ENCODE assay signal across 12 cellular contexts in genomic region chr10:75109459-75109778, GRCh38. TPM values are rescaled to one million over a fixed set of nuclear protein-coding genes. Genes with fewer than 3 reads are reported as not detected.
DNase-seq lines count a peak whose midpoint lies in the region; ATAC-seq and TF ChIP-seq lines count a peak whose summit lies in the region.
"Had no signal": no experiment of that assay in that cellular context is flagged by ENCODE, and none has a peak within 500 bp of the region (broad histone marks: within the 10 kb centered on the region; RNA-seq: fewer than 3 reads in every experiment).

No MANE protein-coding gene starts in this region.

- no peak for ATAC-seq in central memory CD8-positive, alpha-beta T cell (replicated peaks; ENCODE audit: extremely low read depth, poor library complexity, severe bottlenecking)
- ATAC-seq in GM21737 (IDR thresholded peaks at IDR 0.05; ENCODE audit: unreplicated experiment), result no peak
- no peak for ATAC-seq in GM19351 (IDR thresholded peaks at IDR 0.05; ENCODE audit: unreplicated experiment)

- H3K27ac Mint-ChIP-seq in activated CD4-positive, alpha-beta T cell treated with anti-CD3 and anti-CD28 coated beads, Interleukin-2, amount 10 ng/mL, durations not matched to agents 24 days and 14 days, result peak overlapping the region; percentile 98
- H3K27ac Mint-ChIP-seq in central memory CD8-positive, alpha-beta T cell (ENCODE audit: low read depth), result peak overlapping the region; percentile 50

- H3K36me3 ChIP-seq in Loucy (ENCODE audit: insufficient read depth, low read length) (no peaks in the 10 kb centered on the region), parathyroid adenoma (ENCODE audit: control insufficient read depth, insufficient read depth, low read length) (no peaks in the 10 kb centered on the region)
- H3K36me3 ChIP-seq: spleen, transverse colon had no signal

- H3K27me3 Mint-ChIP-seq in activated CD4-positive, alpha-beta T cell treated with anti-CD3 and anti-CD28 coated beads, Interleukin-2, amount 10 ng/mL, durations not matched to agents 24 days and 14 days, result no peaks in the 10 kb centered on the region
- H3K27me3 Mint-ChIP-seq in central memory CD8-positive, alpha-beta T cell, result no peaks in the 10 kb centered on the region

- H2AFZ ChIP-seq in Loucy (ENCODE audit: low read length) (no peak overlapping the region), parathyroid adenoma (peak overlapping the region; percentile 12)

- no peaks in the 10 kb centered on the region for H3K9me3 ChIP-seq in Loucy (ENCODE audit: insufficient read depth, low read depth, low read length)
- no peaks in the 10 kb centered on the region for H3K9me3 ChIP-seq in parathyroid adenoma (ENCODE audit: control insufficient read depth, low read length)
- H3K9me3 ChIP-seq: spleen, transverse colon had no signal

- H3K4me1 Mint-ChIP-seq in activated CD4-positive, alpha-beta T cell treated with anti-CD3 and anti-CD28 coated beads, Interleukin-2, amount 10 ng/mL, durations not matched to agents 24 days and 14 days, result peaks cover 20% of the 10 kb centered on the region
- peaks cover 44% of the 10 kb centered on the region for H3K4me1 Mint-ChIP-seq in central memory CD8-positive, alpha-beta T cell

- H3K9me3 Mint-ChIP-seq in activated CD4-positive, alpha-beta T cell treated with anti-CD3 and anti-CD28 coated beads, Interleukin-2, amount 10 ng/mL, durations not matched to agents 24 days and 14 days, result no peaks in the 10 kb centered on the region
- H3K9me3 Mint-ChIP-seq in central memory CD8-positive, alpha-beta T cell, result no peaks in the 10 kb centered on the region

- TF ChIP-seq CTCF in Loucy (conservative IDR thresholded peaks at IDR 0.05; ENCODE audit: low read length) (no peak), parathyroid adenoma (IDR thresholded peaks at IDR 0.05) (no peak)

- peak overlapping the region; percentile 15 for H3K9ac ChIP-seq in Loucy (ENCODE audit: low read depth, low read length, poor library complexity, severe bottlenecking)
- H3K9ac ChIP-seq in parathyroid adenoma, result no peak overlapping the region

- H3K4me3 ChIP-seq in Loucy (ENCODE audit: low read length, poor library complexity, severe bottlenecking), result no peak overlapping the region
- no peak overlapping the region for H3K4me3 ChIP-seq in parathyroid adenoma (ENCODE audit: low read depth, low read length)
- H3K4me3 ChIP-seq: spleen, transverse colon had no signal

- no peak for DNase-seq in activated CD4-positive, alpha-beta T cell treated with anti-CD3 and anti-CD28 coated beads, Interleukin-2, amount 10 ng/mL, durations not matched to agents 24 days and 14 days
- DNase-seq in activated CD4-positive, alpha-beta T cell treated with anti-CD3 and anti-CD28 coated beads for 48 hours, result no peak
- DNase-seq in central memory CD8-positive, alpha-beta T cell (ENCODE audit: low spot score in 2 of 2), result no peak
- DNase-seq in ACHN, result no peak
- DNase-seq: NCI-H1105, NCI-H510A, spleen, transverse colon had no signal

- intact Hi-C loops in activated CD4-positive, alpha-beta T cell treated with anti-CD3 and anti-CD28 coated beads, Interleukin-2, amount 10 ng/mL, durations not matched to agents 24 days and 14 days (cut with micrococcal nuclease), result no loop called here

- H3K4me1 ChIP-seq in Loucy (ENCODE audit: insufficient read depth, low read length, poor library complexity, severe bottlenecking) (peaks cover 28% of the 10 kb centered on the region), parathyroid adenoma (peaks cover 6% of the 10 kb centered on the region)

- peaks cover 18% of the 10 kb centered on the region for H4K20me1 ChIP-seq in Loucy (ENCODE audit: insufficient read depth, low read length, poor library complexity, severe bottlenecking)

- H3K27me3 ChIP-seq in Loucy (ENCODE audit: insufficient read depth, low read length, poor library complexity, severe bottlenecking), result no peaks in the 10 kb centered on the region
- no peaks in the 10 kb centered on the region for H3K27me3 ChIP-seq in parathyroid adenoma (ENCODE audit: control insufficient read depth, insufficient read depth, low read length)
- H3K27me3 ChIP-seq: spleen, transverse colon had no signal

- peak overlapping the region; percentile 50 for H3K4me3 Mint-ChIP-seq in activated CD4-positive, alpha-beta T cell treated with anti-CD3 and anti-CD28 coated beads, Interleukin-2, amount 10 ng/mL, durations not matched to agents 24 days and 14 days
- H3K4me3 Mint-ChIP-seq in central memory CD8-positive, alpha-beta T cell, result peak overlapping the region; percentile 32

- in situ Hi-C loops in ACHN (cut with HindIII; ENCODE audit: low pct_ligation_motif_present, low pct_unique_long_range_greater_than_20kb, low sequenced_read_pairs), result no loop called here

- H3K4me2 ChIP-seq in Loucy (ENCODE audit: low read depth, low read length, poor library complexity, severe bottlenecking) (no peak overlapping the region), parathyroid adenoma (ENCODE audit: low read length) (no peak overlapping the region)

- H3K79me2 ChIP-seq in Loucy (ENCODE audit: insufficient read depth, low read length) (peaks cover 29% of the 10 kb centered on the region), parathyroid adenoma (no peaks in the 10 kb centered on the region)

- H3F3A ChIP-seq in Loucy (ENCODE audit: low read depth), result peaks cover 12% of the 10 kb centered on the region; the same call in 1 of the 2 replicates

- no peaks in the 10 kb centered on the region for H3K9me2 ChIP-seq in Loucy (replicated peaks; ENCODE audit: low read depth, low read length)

- H3K36me3 Mint-ChIP-seq in activated CD4-positive, alpha-beta T cell treated with anti-CD3 and anti-CD28 coated beads, Interleukin-2, amount 10 ng/mL, durations not matched to agents 24 days and 14 days (ENCODE audit: low read depth), result peaks cover 2% of the 10 kb centered on the region
- peaks cover 11% of the 10 kb centered on the region for H3K36me3 Mint-ChIP-seq in central memory CD8-positive, alpha-beta T cell (ENCODE audit: insufficient read depth)

- H3K27ac ChIP-seq in parathyroid adenoma, result no peak overlapping the region

RNA-seq across cellular contexts. Expression of gene SAMD8, which starts 2.0 kb away (rescaled TPM):
- 17.7 and 17.9 TPM in 2 replicates for total RNA-seq in activated CD4-positive, alpha-beta T cell treated with anti-CD3 and anti-CD28 coated beads, Interleukin-2, amount 10 ng/mL, durations not matched to agents 24 days and 14 days
